ENCODE assay signal across 16 cellular contexts in genomic region chr7:88278881-88279280, GRCh38. TPM values are rescaled to one million over a fixed set of nuclear protein-coding genes. Genes with fewer than 3 reads are reported as not detected.
DNase-seq lines count a peak whose midpoint lies in the region; ATAC-seq and TF ChIP-seq lines count a peak whose summit lies in the region.
"Had no signal": no experiment of that assay in that cellular context is flagged by ENCODE, and none has a peak within 500 bp of the region (broad histone marks: within the 10 kb centered on the region; RNA-seq: fewer than 3 reads in every experiment).

No MANE protein-coding gene starts in this region.

- no peaks in the 10 kb centered on the region for H3K27me3 ChIP-seq in right cardiac atrium (ENCODE audit: control insufficient read depth, insufficient read depth)
- H3K27me3 ChIP-seq: cardiac muscle cell had no signal

- no peaks in the 10 kb centered on the region for H3K4me1 ChIP-seq in right cardiac atrium (ENCODE audit: control insufficient read depth, insufficient read depth, low read length)

- peak; percentile 89 for DNase-seq in MV-4-11 (lab: John Stamatoyannopoulos, UW)
- peak; percentile 13 for DNase-seq in astrocyte of the spinal cord (ENCODE audit: low read depth, low spot score)
- no peak for DNase-seq in right cardiac atrium
- peak; percentile 40 for DNase-seq in stromal cell of bone marrow (ENCODE audit: low read depth)
- no peak for DNase-seq in cortex of kidney (lab: John Stamatoyannopoulos, UW)
- no peak for DNase-seq in A172 (ENCODE audit: low spot score)
- DNase-seq: activated T-cell treated with anti-CD3 and anti-CD28 coated beads, Interleukin-2, amount 50 U/mL, for 4 hours; HFFc6; KBM-7; kidney; NCI-H2227 treated with DMSO at 0.1 percent for 48 hours; posterior cingulate gyrus; SHP77 had no signal

- in situ Hi-C loops in astrocyte of the spinal cord (cut with HindIII; ENCODE audit: low sequenced_read_pairs), result no loop called here

- TF ChIP-seq CTCF in astrocyte of the spinal cord (IDR thresholded peaks at IDR 0.05; ENCODE audit: low read depth, low read length), result no peak

- intact Hi-C loops in right cardiac atrium (cut with DNase I), result no loop called here

- ATAC-seq in right cardiac atrium, result peak; percentile 77 to 86
- no peak for ATAC-seq in HG03108 (IDR thresholded peaks at IDR 0.05; ENCODE audit: unreplicated experiment)
- ATAC-seq: activated T-cell treated with anti-CD3 and anti-CD28 coated beads, Interleukin-2, amount 50 U/mL, for 4 hours; WTC11 had no signal

- H3K9me3 ChIP-seq in right cardiac atrium (ENCODE audit: control insufficient read depth, low read length), result no peaks in the 10 kb centered on the region

- 91% methylated on average over 1 of the region's 1 CpG for WGBS in right cardiac atrium

- H3K4me3 ChIP-seq in astrocyte of the spinal cord (ENCODE audit: low read depth, low read length), result no peak overlapping the region
- H3K4me3 ChIP-seq in right cardiac atrium (ENCODE audit: low read length), result no peak overlapping the region
- H3K4me3 ChIP-seq: cardiac muscle cell had no signal

- no peak overlapping the region for H3K27ac ChIP-seq in right cardiac atrium (ENCODE audit: low read length)
- H3K27ac ChIP-seq: cardiac muscle cell had no signal

RNA-seq across cellular contexts. Expression of gene STEAP4, which starts 27.8 kb away (rescaled TPM):
- 10 to 100 TPM; 26.0 to 56.1 (median 38.1) TPM for total RNA-seq in right cardiac atrium
- 10.6 TPM for polyA plus RNA-seq in right cardiac atrium
- 0.29 TPM in 1 of 2 replicates, not detected in the other for total RNA-seq in A172 (2014; rRNA removed; shearing (Covaris generic))
- total RNA-seq: cardiac muscle cell, HFFc6 had no signal
- polyA plus RNA-seq: cardiac muscle cell had no signal

RNA-seq across cellular contexts. Expression of gene SRI, which starts 59.0 kb away (rescaled TPM):
- total RNA-seq in right cardiac atrium, result 100 to 1,000 TPM in 1 of 4 donors, 10 to 100 TPM in 3; 76.0 to 103 (median 90.3) TPM
- polyA plus RNA-seq in right cardiac atrium, result 62.1 TPM
- 157 and 222 TPM in 2 replicates for total RNA-seq in A172 (2014; rRNA removed; shearing (Covaris generic))

Comparison
In these comparisons a context has a peak if more than half of its experiments do, and no peak if none do; other contexts are left out.
1. DNase-seq: peak in MV-4-11 (single experiment), astrocyte of the spinal cord (single experiment) and stromal cell of bone marrow (single experiment); none in right cardiac atrium (0 of 3), cortex of kidney (single experiment) and A172 (single experiment).
2. RNA of gene STEAP4, which starts 27.8 kb away (total RNA-seq): 26.0 to 56.1 TPM in right cardiac atrium; 0.29 TPM in A172; every median in the first group is over 10 times any median in the second.